In the genomic region with DNA sequence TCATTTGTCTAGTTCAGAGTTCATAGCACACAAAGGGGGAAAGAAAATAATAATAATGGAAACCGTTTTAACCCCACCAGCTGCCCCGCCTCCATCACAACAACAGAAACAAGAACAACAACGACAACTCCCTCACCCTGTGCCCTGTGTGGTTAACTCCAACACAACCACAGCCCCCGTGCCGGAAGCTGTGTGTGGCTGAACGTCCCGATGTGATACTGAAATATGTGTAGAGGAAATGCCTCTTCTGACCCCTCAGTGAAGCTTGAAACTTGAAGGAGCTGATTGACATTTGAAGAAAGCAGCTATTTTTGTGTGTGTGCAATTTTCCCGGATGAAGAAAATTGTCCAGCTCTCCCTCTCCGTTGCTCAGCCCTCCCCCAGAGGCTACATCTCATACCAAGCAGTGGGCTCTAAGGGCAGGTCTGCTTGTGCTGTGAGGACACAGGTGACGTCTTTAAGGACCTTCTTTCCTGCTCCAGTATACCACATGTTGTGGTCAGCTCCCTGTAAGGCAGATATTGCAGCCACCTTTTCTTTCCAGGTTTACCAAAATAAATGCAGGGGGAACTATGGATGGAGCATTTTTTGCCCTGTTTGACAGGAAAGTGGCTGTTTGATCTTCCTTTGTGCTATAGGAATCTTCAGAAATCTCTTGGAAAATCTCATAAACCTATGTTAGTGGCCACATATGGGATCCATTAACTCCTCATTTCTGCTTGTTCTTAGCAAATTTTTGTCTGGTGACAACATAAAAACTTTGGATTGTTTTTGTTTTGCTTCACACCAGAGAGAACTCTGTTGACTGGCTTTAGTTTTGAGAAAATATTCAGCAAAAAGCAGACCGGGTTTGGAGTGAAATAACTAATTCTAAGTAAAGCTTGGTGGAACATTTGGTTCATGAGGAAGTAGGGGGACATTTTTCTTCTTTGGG, we compare ENCODE assay signal across 8 cellular contexts.
DNase-seq lines count a peak whose midpoint lies in the region; ATAC-seq, FAIRE-seq and TF ChIP-seq lines count a peak whose summit lies in the region.

No MANE protein-coding gene starts in this region.

- H3K4me3 ChIP-seq in H7 (ENCODE audit: insufficient read depth, low read depth, low read length) (no peak overlapping the region), HAP-1 (no peak overlapping the region)

- DNase-seq in GM19240 (ENCODE audit: insufficient read length, low spot score) = peak; percentile 29
- peak; percentile 15 to 61 for DNase-seq in activated CD4-positive, alpha-beta T cell treated with anti-CD3 and anti-CD28 coated beads for 24 hours (ENCODE audit: low read depth in 2 of 2)
- DNase-seq in stimulated activated CD4-positive, alpha-beta T cell treated with anti-CD3 and anti-CD28 coated beads, Interleukin-2, amount 100 ng/mL, for 4 hours (ENCODE audit: low read depth) = peak; percentile 14
- no peak for DNase-seq in H7
- DNase-seq in HAP-1 (ENCODE audit: low spot score in 2 of 2) = no peak
- no peak for DNase-seq in foreskin keratinocyte

- no peak for TF ChIP-seq CTCF in foreskin keratinocyte (conservative IDR thresholded peaks at IDR 0.05)

- H3K27ac ChIP-seq in foreskin keratinocyte = no peak overlapping the region

- peak; percentile 97 for FAIRE-seq in endometrium (lab: Jason Lieb, UNC)

- H3K36me3 ChIP-seq in H7 (replicated peaks; ENCODE audit: control insufficient read depth, insufficient read depth, low read length) (no peaks in the 10 kb centered on the region), HAP-1 (replicated peaks) (no peaks in the 10 kb centered on the region)

- ATAC-seq in HG03159 (IDR thresholded peaks at IDR 0.05; ENCODE audit: unreplicated experiment) (peak; percentile 92), foreskin keratinocyte (no peak)

- no peaks in the 10 kb centered on the region; the same call in 1 of the 2 replicates for H3K4me1 ChIP-seq in HAP-1
- no peaks in the 10 kb centered on the region for H3K4me1 ChIP-seq in foreskin keratinocyte

- H3K9me3 ChIP-seq in HAP-1 = no peaks in the 10 kb centered on the region

- in situ Hi-C loops in HAP-1 (cut with MboI; ENCODE audit: low sequenced_read_pairs) = no loop called here

- H3K27me3 ChIP-seq in H7 (ENCODE audit: control insufficient read depth, insufficient read depth, low read length) (no peaks in the 10 kb centered on the region), HAP-1 (ENCODE audit: low read depth) (peaks cover 21% of the 10 kb centered on the region), foreskin keratinocyte (peaks cover 25% of the 10 kb centered on the region)

Comparison
In these comparisons a context has a peak if more than half of its experiments do, and no peak if none do; other contexts are left out.
1. DNase-seq: peak in GM19240 (single experiment), activated CD4-positive, alpha-beta T cell treated with anti-CD3 and anti-CD28 coated beads for 24 hours (2 of 2) and stimulated activated CD4-positive, alpha-beta T cell treated with anti-CD3 and anti-CD28 coated beads, Interleukin-2, amount 100 ng/mL, for 4 hours (single experiment); none in H7 (single experiment), HAP-1 (0 of 2) and foreskin keratinocyte (0 of 2).